ENCODE assay signal across 34 cellular contexts in genomic region chr16:77562497-77562896, GRCh38.
"Had no signal": no experiment of that assay in that cellular context is flagged by ENCODE, and none has a peak within 500 bp of the region (broad histone marks: within the 10 kb centered on the region; RNA-seq: fewer than 3 reads in every experiment).

No MANE protein-coding gene starts in this region.

- H3K4me1 ChIP-seq: adrenal gland, body of pancreas, breast epithelium had no signal

- ATAC-seq: activated CD8-positive, alpha-beta T cell treated with anti-CD3 and anti-CD28 coated beads for 36 hours; activated naive CD4-positive, alpha-beta T cell treated with anti-CD3 and anti-CD28 coated beads, Interleukin-2, amount 50 U/mL, for 72 hours; activated T-cell treated with anti-CD3 and anti-CD28 coated beads, Interleukin-2, amount 50 U/mL, for 4 hours; activated T-cell treated with anti-CD3 and anti-CD28 coated beads, Interleukin-2, amount 50 U/mL, for 72 hours; activated T-helper 17 cell treated with anti-CD3 and anti-CD28 coated beads, Interleukin-2, amount 50 U/mL, for 72 hours; body of pancreas had no signal

- H3K27me3 ChIP-seq: adrenal gland, body of pancreas, brain microvascular endothelial cell, breast epithelium had no signal

- FAIRE-seq: astrocyte, colon, TTC549 had no signal

- H3K4me3 ChIP-seq: adrenal gland, body of pancreas, breast epithelium had no signal

- DNase-seq: activated B cell treated with CpG ODN at 0.5 μM for 24 hours; activated CD4-positive, alpha-beta memory T cell treated with anti-CD3 and anti-CD28 coated beads for 36 hours; activated CD4-positive, alpha-beta T cell treated with anti-CD3 and anti-CD28 coated beads for 4 hours; activated CD4-positive, alpha-beta T cell treated with anti-CD3 and anti-CD28 coated beads, Interleukin-2, amount 10 ng/mL, durations not matched to agents 24 days and 14 days; activated CD4-positive, alpha-beta T cell treated with anti-CD3 and anti-CD28 coated beads, Interleukin-2, amount 50 U/mL, for 1 hour; activated CD4-positive, alpha-beta T cell treated with anti-CD3 and anti-CD28 coated beads, Interleukin-2, amount 50 U/mL, for 4 hours; activated CD4-positive, CD25-positive, alpha-beta regulatory T cell treated with anti-CD3 and anti-CD28 coated beads, Interleukin-2, amount 50 U/mL, for 72 hours; activated CD8-positive, alpha-beta memory T cell treated with anti-CD3 and anti-CD28 coated beads, Interleukin-2, amount 50 U/mL, for 4 hours; activated CD8-positive, alpha-beta T cell treated with anti-CD3 and anti-CD28 coated beads for 36 hours; activated effector memory CD4-positive, alpha-beta T cell treated with anti-CD3 and anti-CD28 coated beads, Interleukin-2, amount 50 U/mL, for 16 hours; activated gamma-delta T cell treated with Interleukin-2 at 50 U/mL for 16 hours; activated naive CD4-positive, alpha-beta T cell; activated naive CD4-positive, alpha-beta T cell treated with anti-CD3 and anti-CD28 coated beads for 36 hours; activated naive CD4-positive, alpha-beta T cell treated with anti-CD3 and anti-CD28 coated beads, Interleukin-2, amount 50 U/mL, for 16 hours; activated naive CD8-positive, alpha-beta T cell treated with anti-CD3 and anti-CD28 coated beads for 36 hours; activated T-cell treated with anti-CD3 and anti-CD28 coated beads for 4 hours; activated T-cell treated with anti-CD3 and anti-CD28 coated beads, Interleukin-2, amount 50 U/mL, for 1 hour; activated T-cell treated with anti-CD3 and anti-CD28 coated beads, Interleukin-2, amount 50 U/mL, for 4 hours; activated T-cell treated with anti-CD3 and anti-CD28 coated beads, Interleukin-2, amount 50 U/mL, for 72 hours; adrenal gland; amniotic stem cell; aorta; body of pancreas; brain microvascular endothelial cell; central memory CD4-positive, alpha-beta T cell; T-helper 2 cell; T-helper 9 cell had no signal

- H3K9me3 ChIP-seq: adrenal gland, body of pancreas, breast epithelium had no signal

- H3K27ac ChIP-seq: adrenal gland, body of pancreas, brain microvascular endothelial cell, breast epithelium, VCaP had no signal

- H3K36me3 ChIP-seq: adrenal gland, brain microvascular endothelial cell, breast epithelium had no signal
